16 cellular contexts compared by ENCODE assay signal in the genomic region with DNA sequence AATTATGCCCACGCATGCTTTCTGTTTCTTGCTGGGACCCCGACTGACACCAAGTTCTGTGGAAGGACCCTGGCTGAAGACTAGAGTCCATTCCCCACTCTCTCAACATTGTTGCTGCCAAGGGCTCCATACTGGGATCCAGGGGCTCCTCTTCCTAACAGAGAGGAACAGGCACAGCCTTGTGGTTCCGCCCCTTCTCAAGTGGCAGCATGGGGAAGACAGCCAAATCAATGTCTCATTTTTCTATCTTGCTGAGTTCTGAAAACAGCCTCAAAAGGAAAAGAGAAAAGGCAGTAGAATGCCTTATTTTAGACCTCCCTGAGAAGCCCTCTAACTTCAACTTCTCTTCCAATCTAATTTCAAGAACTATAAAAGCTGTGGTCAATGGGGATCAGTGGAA. TPM values are rescaled to one million over a fixed set of nuclear protein-coding genes. Genes with fewer than 3 reads are reported as not detected.
A peak's percentile ranks its signal among the peaks of the same experiment; 100 is the strongest.
DNase-seq lines count a peak whose midpoint lies in the region; ATAC-seq, FAIRE-seq and TF ChIP-seq lines count a peak whose summit lies in the region.
"Had no signal": no experiment of that assay in that cellular context is flagged by ENCODE, and none has a peak within 500 bp of the region (broad histone marks: within the 10 kb centered on the region; RNA-seq: fewer than 3 reads in every experiment).

No MANE protein-coding gene starts in this region.

- peak; percentile 23 for DNase-seq in GM23248
- DNase-seq in MG63: peak; percentile 11
- no peak for DNase-seq in H1 (ENCODE audit: low read depth in 1 of 2, low spot score in 2 of 2)
- DNase-seq in omental fat pad (ENCODE audit: low spot score): no peak
- DNase-seq in H54 (ENCODE audit: insufficient read length, low spot score): no peak
- DNase-seq: activated CD4-positive, alpha-beta T cell treated with anti-CD3 and anti-CD28 coated beads for 1 hour; EL; erythroblast; midbrain; NCI-H1092; RPMI8226 had no signal

- no peak overlapping the region for H2BK20ac ChIP-seq in H1 (ENCODE audit: low read length)

- no peak overlapping the region for H2BK12ac ChIP-seq in H1 (ENCODE audit: low read depth, low read length)

- no peaks in the 10 kb centered on the region for H3K4me1 Mint-ChIP-seq in activated T-helper 17 cell treated with anti-CD3 and anti-CD28 coated beads, Interleukin-2, amount 50 U/mL, for 72 hours
- H3K4me1 Mint-ChIP-seq: stimulated activated effector memory CD8-positive, alpha-beta T cell treated with anti-CD3 and anti-CD28 coated beads, Interleukin-12 subunit alpha, Interleukin-12 subunit beta, amount 100 ng/mL, for 72 hours had no signal

- no peak overlapping the region for H3K4ac ChIP-seq in H1 (replicated peaks; ENCODE audit: insufficient read length, low read depth, low read length)

- TF ChIP-seq CTCF in H1 (IDR thresholded peaks at IDR 0.05; ENCODE audit: control extremely low read depth in 1 of 3, insufficient read depth in 1 of 3, low read depth in 1 of 3, low read length in 3 of 3): no peak
- no peak for TF ChIP-seq CTCF in omental fat pad (IDR thresholded peaks at IDR 0.05)

- H4K8ac ChIP-seq in H1 (ENCODE audit: extremely low read depth, insufficient read depth, low read length): no peak overlapping the region

- POLR2A ChIA-PET in H1 (lab: Charles Lee; ENCODE audit: partially characterized antibody): interaction anchor here (1.3 kb wide), 1 partner anchor 18 kb away, joined by 3 read pairs; no protein-coding TSS in a partner anchor

- H4K91ac ChIP-seq in H1 (replicated peaks; ENCODE audit: insufficient read length, low read length): no peak overlapping the region

- H3K36me3 ChIP-seq in GM23248 (ENCODE audit: low read depth) (no peaks in the 10 kb centered on the region), MG63 (no peaks in the 10 kb centered on the region), H1 (ENCODE audit: control insufficient read depth in 2 of 4, insufficient read depth in 4 of 4, low read length in 3 of 4) (no peaks in the 10 kb centered on the region)
- H3K36me3 ChIP-seq: neural progenitor cell, tibial nerve had no signal

- no peak overlapping the region for H2BK5ac ChIP-seq in H1 (ENCODE audit: low read depth, low read length)

- no peak overlapping the region for H3K27ac ChIP-seq in GM23248
- no peak overlapping the region for H3K27ac ChIP-seq in H1 (ENCODE audit: low read depth, low read length)
- H3K27ac ChIP-seq: neural progenitor cell had no signal

- WGBS in GM23248 (ENCODE audit: low coverage in 1 of 2, low lambda C conversion rate in 2 of 2, missing lambda C conversion rate in 2 of 2), 2 experiments: 100% methylated on average over 3 of the region's 3 CpGs
- WGBS in H1 (ENCODE audit: extremely low coverage in 1 of 2, insufficient coverage in 1 of 2, insufficient read length in 1 of 2, insufficient replicate concordance in 2 of 2, low coverage in 1 of 2, low lambda C conversion rate in 2 of 2, missing lambda C conversion rate in 1 of 2), 2 experiments: 86% methylated on average over 3 of the region's 3 CpGs; no CpG with 5 or more reads in 1 of the 2 experiments

- no peaks in the 10 kb centered on the region for H3K79me1 ChIP-seq in H1 (ENCODE audit: low read depth, low read length)

- peaks cover 26% of the 10 kb centered on the region for H3K4me1 ChIP-seq in GM23248 (ENCODE audit: insufficient read depth)
- H3K4me1 ChIP-seq in H1 (replicated peaks in 1 of 4; ENCODE audit: control insufficient read depth in 3 of 4, insufficient read depth in 4 of 4, low read length in 3 of 4): no peaks in the 10 kb centered on the region
- H3K4me1 ChIP-seq: neural progenitor cell had no signal

- no peaks in the 10 kb centered on the region for H3K79me2 ChIP-seq in GM23248 (ENCODE audit: insufficient read depth)
- no peaks in the 10 kb centered on the region for H3K79me2 ChIP-seq in H1 (ENCODE audit: control insufficient read depth in 1 of 2, insufficient read depth in 2 of 2, low read length in 2 of 2)

- no peak for TF ChIP-seq EP300 in H1 (IDR thresholded peaks at IDR 0.05; ENCODE audit: borderline replicate concordance in 1 of 2, low read depth in 2 of 2, low read length in 2 of 2)

- CTCF ChIA-PET in H1 (lab: Charles Lee; ENCODE audit: partially characterized antibody): interaction anchor here (1.0 kb wide), 1 partner anchor 11 kb away, joined by 4 read pairs; no protein-coding TSS in a partner anchor

- no peaks in the 10 kb centered on the region for H3K23me2 ChIP-seq in H1 (ENCODE audit: low read depth, low read length)

- H3K18ac ChIP-seq in H1 (ENCODE audit: extremely low read depth, low read length): no peak overlapping the region; the same call in 1 of the 2 replicates

- H3K14ac ChIP-seq in H1 (ENCODE audit: insufficient read length): no peak overlapping the region

- H2AFZ ChIP-seq in GM23248 (no peak overlapping the region), H1 (ENCODE audit: low read length) (0 out of 2 replicates have a peak overlapping the region, but pooled peaks have one; percentile 40)
- H2AFZ ChIP-seq: neural progenitor cell had no signal

- no peak overlapping the region for H3K4me2 ChIP-seq in GM23248 (ENCODE audit: unreplicated experiment)
- no peak overlapping the region for H3K4me2 ChIP-seq in H1 (ENCODE audit: insufficient read depth in 1 of 2, low read depth in 2 of 2, low read length in 2 of 2)
- H3K4me2 ChIP-seq: neural progenitor cell had no signal

- H4K5ac ChIP-seq in H1 (ENCODE audit: insufficient read length, low read depth, low read length): no peak overlapping the region

- FAIRE-seq in H1 (lab: Jason Lieb, UNC) (no peak), H54 (lab: Jason Lieb, UNC) (no peak)

- H4K20me1 ChIP-seq in GM23248 (ENCODE audit: insufficient read depth) (no peaks in the 10 kb centered on the region), H1 (replicated peaks in 1 of 2; ENCODE audit: control insufficient read depth in 1 of 2, insufficient read depth in 2 of 2, low read length in 2 of 2) (no peaks in the 10 kb centered on the region)

- H3K27me3 ChIP-seq in GM23248 (replicated peaks; ENCODE audit: insufficient read depth) (no peaks in the 10 kb centered on the region), MG63 (no peaks in the 10 kb centered on the region), H1 (replicated peaks in 1 of 4; ENCODE audit: control insufficient read depth in 3 of 4, extremely low read depth in 1 of 4, insufficient read depth in 3 of 4, low read length in 3 of 4) (no peaks in the 10 kb centered on the region)
- H3K27me3 ChIP-seq: neural progenitor cell, tibial nerve had no signal

- H2AK5ac ChIP-seq in H1 (ENCODE audit: low read depth, low read length): no peak overlapping the region

- H3K9me3 Mint-ChIP-seq in activated T-helper 17 cell treated with anti-CD3 and anti-CD28 coated beads, Interleukin-2, amount 50 U/mL, for 72 hours: no peaks in the 10 kb centered on the region
- H3K9me3 Mint-ChIP-seq: neural progenitor cell; stimulated activated effector memory CD8-positive, alpha-beta T cell treated with anti-CD3 and anti-CD28 coated beads, Interleukin-12 subunit alpha, Interleukin-12 subunit beta, amount 100 ng/mL, for 72 hours had no signal

- H3F3A ChIP-seq in GM23248 (ENCODE audit: insufficient read depth): peaks cover 36% of the 10 kb centered on the region

- H2BK120ac ChIP-seq in H1 (replicated peaks; ENCODE audit: low read depth, low read length): no peak overlapping the region

- H3K4me3 ChIP-seq in GM23248 (no peak overlapping the region), MG63 (no peak overlapping the region), H1 (ENCODE audit: extremely low read depth in 1 of 4, insufficient read depth in 2 of 4, low read depth in 3 of 4, low read length in 4 of 4) (no peak overlapping the region)
- H3K4me3 ChIP-seq: neural progenitor cell, tibial nerve had no signal

- no peak overlapping the region for H3K23ac ChIP-seq in H1 (ENCODE audit: insufficient read length)

- H2BK15ac ChIP-seq in H1 (ENCODE audit: low read length): no peak overlapping the region

- TF ChIP-seq POLR2A in H1 (IDR thresholded peaks at IDR 0.05; ENCODE audit: control extremely low read depth in 1 of 2, low read depth in 2 of 2, low read length in 2 of 2) (no peak), H54 (IDR thresholded peaks at IDR 0.05; ENCODE audit: low read depth, low read length) (no peak)

- H3K9me2 ChIP-seq in GM23248 (ENCODE audit: insufficient read depth): peaks cover 6% of the 10 kb centered on the region; the same call in 1 of the 2 replicates

- TF ChIP-seq RAD21 in H1 (IDR thresholded peaks at IDR 0.05 in 1 of 2, conservative IDR thresholded peaks at IDR 0.05 in 1 of 2; ENCODE audit: low read depth in 2 of 2, low read length in 2 of 2): no peak

- in situ Hi-C loops in GM23248 (cut with MboI): no loop called here

- H3K9me3 ChIP-seq in GM23248 (ENCODE audit: low read depth) (no peaks in the 10 kb centered on the region), MG63 (no peaks in the 10 kb centered on the region), H1 (ENCODE audit: insufficient read depth in 2 of 2, low read depth in 1 of 2, low read length in 1 of 2) (no peaks in the 10 kb centered on the region)
- H3K9me3 ChIP-seq: tibial nerve had no signal

- no peaks in the 10 kb centered on the region for H3K36me3 Mint-ChIP-seq in activated T-helper 17 cell treated with anti-CD3 and anti-CD28 coated beads, Interleukin-2, amount 50 U/mL, for 72 hours (ENCODE audit: low read depth)
- H3K36me3 Mint-ChIP-seq: neural progenitor cell; stimulated activated effector memory CD8-positive, alpha-beta T cell treated with anti-CD3 and anti-CD28 coated beads, Interleukin-12 subunit alpha, Interleukin-12 subunit beta, amount 100 ng/mL, for 72 hours had no signal

- peak; percentile 38 for ATAC-seq in omental fat pad (ENCODE audit: low FRiP score)
- ATAC-seq in activated T-helper 17 cell treated with anti-CD3 and anti-CD28 coated beads, Interleukin-2, amount 50 U/mL, for 72 hours (replicated peaks): no peak
- ATAC-seq in HG03378 (IDR thresholded peaks at IDR 0.05; ENCODE audit: unreplicated experiment): no peak
- ATAC-seq: stimulated activated effector memory CD8-positive, alpha-beta T cell treated with anti-CD3 and anti-CD28 coated beads, Interleukin-12 subunit alpha, Interleukin-12 subunit beta, amount 100 ng/mL, for 72 hours had no signal

- no peak overlapping the region for H3K4me3 Mint-ChIP-seq in activated T-helper 17 cell treated with anti-CD3 and anti-CD28 coated beads, Interleukin-2, amount 50 U/mL, for 72 hours
- H3K4me3 Mint-ChIP-seq: neural progenitor cell; stimulated activated effector memory CD8-positive, alpha-beta T cell treated with anti-CD3 and anti-CD28 coated beads, Interleukin-12 subunit alpha, Interleukin-12 subunit beta, amount 100 ng/mL, for 72 hours had no signal

- no peak overlapping the region for H3K27ac Mint-ChIP-seq in activated T-helper 17 cell treated with anti-CD3 and anti-CD28 coated beads, Interleukin-2, amount 50 U/mL, for 72 hours
- H3K27ac Mint-ChIP-seq: neural progenitor cell; stimulated activated effector memory CD8-positive, alpha-beta T cell treated with anti-CD3 and anti-CD28 coated beads, Interleukin-12 subunit alpha, Interleukin-12 subunit beta, amount 100 ng/mL, for 72 hours had no signal

- H3K56ac ChIP-seq in H1 (replicated peaks; ENCODE audit: insufficient read length, low read depth, low read length): no peak overlapping the region

- H3K27me3 Mint-ChIP-seq in activated T-helper 17 cell treated with anti-CD3 and anti-CD28 coated beads, Interleukin-2, amount 50 U/mL, for 72 hours: peaks cover 15% of the 10 kb centered on the region

- H3K9ac ChIP-seq in GM23248 (no peak overlapping the region), H1 (replicated peaks in 1 of 4; ENCODE audit: extremely low read depth in 1 of 4, low read depth in 3 of 4, low read length in 3 of 4) (no peak overlapping the region)
- H3K9ac ChIP-seq: neural progenitor cell had no signal

RNA-seq across cellular contexts. Expression of a gene that starts 23.7 kb away (rescaled TPM):
- 135 and 166 TPM in 2 replicates for total RNA-seq in GM23248 (2014; rRNA removed; shearing (Covaris generic))
- polyA plus RNA-seq in GM23248 (2016; fragmentation: Nextera tagmentation; extraction: Ambion mirVana): 107 and 108 TPM in 2 replicates
- total RNA-seq in MG63 (2014; rRNA removed; shearing (Covaris generic); ENCODE audit: low replicate concordance): 18.9 and 22.7 TPM in 2 replicates
- 37.2 and 38.5 TPM in 2 replicates for total RNA-seq in H1 (2021; fragmentation: NEBNext Ultra II Directional; extraction: Animal tissue kit (Norgen Biotek cat#: 25700))
- polyA plus RNA-seq in H1 (2011; rRNA removed): 31.9 and 61.6 TPM in 2 replicates
- 42.0 TPM for polyA plus RNA-seq in H1 (2011; cell fraction: cytosol; rRNA removed)
- 128 TPM for polyA plus RNA-seq in H1 (2011; cell fraction: nucleus; rRNA removed)
- 33.3 to 48.6 TPM (median 43.2 TPM) in 4 replicates for polyA plus RNA-seq in H1 (2012, experiment 1 of 2)
- polyA plus RNA-seq in H1 (2012, experiment 2 of 2): 2.2 TPM
- 53.3 TPM for polyA plus RNA-seq in H1 (2013, experiment 1 of 2)
- polyA plus RNA-seq in H1 (2013, experiment 2 of 2): 41.9 TPM
- polyA minus RNA-seq in H1 (2011; rRNA and poly(A)+ RNA removed): 79.9 and 90.4 TPM in 2 replicates
- 35.5 TPM for polyA minus RNA-seq in H1 (2011; cell fraction: cytosol; rRNA and poly(A)+ RNA removed)
- 58.9 TPM for polyA minus RNA-seq in H1 (2011; cell fraction: nucleus; rRNA and poly(A)+ RNA removed)
- 100 to 1,000 TPM; 406 to 668 (median 535) TPM for total RNA-seq in omental fat pad
- not detected for total RNA-seq in activated T-helper 17 cell treated with anti-CD3 and anti-CD28 coated beads, Interleukin-2, amount 50 U/mL, for 72 hours

Comparison
In these comparisons a context has a peak if more than half of its experiments do, and no peak if none do; other contexts are left out.
1. DNase-seq: peak in GM23248 (single experiment) and MG63 (single experiment); none in H1 (0 of 2), omental fat pad (single experiment) and H54 (single experiment).
2. RNA of a gene that starts 23.7 kb away (total RNA-seq): 406 to 668 TPM in omental fat pad, 135 to 166 TPM in GM23248, 37.2 to 38.5 TPM in H1 and 18.9 to 22.7 TPM in MG63; not detected in activated T-helper 17 cell treated with anti-CD3 and anti-CD28 coated beads, Interleukin-2, amount 50 U/mL, for 72 hours; every median in the first group is over 10 times any median in the second.